1 cellular context compared by ENCODE assay signal in the genomic region with DNA sequence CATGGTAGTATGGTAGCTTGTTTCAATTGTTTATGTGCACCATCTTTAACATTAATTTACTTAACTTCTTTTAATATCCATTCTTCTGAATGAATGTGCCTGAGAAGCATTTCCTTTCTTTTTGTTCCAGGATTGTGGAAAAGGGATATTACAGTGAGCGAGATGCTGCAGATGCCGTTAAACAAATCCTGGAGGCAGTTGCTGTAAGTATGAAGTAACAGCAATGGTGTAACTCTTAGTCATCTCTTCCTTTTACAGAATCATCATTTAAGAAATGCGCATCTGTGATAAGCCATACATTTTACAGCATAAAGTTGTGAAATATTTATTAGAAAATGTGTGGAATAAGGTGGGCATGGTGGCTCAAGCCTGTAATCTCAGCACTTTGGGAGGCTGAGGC.
TF ChIP-seq lines count a peak whose summit lies in the region.

No MANE protein-coding gene starts in this region.

TF ChIP-seq in WTC11, 78 proteins besides CTCF, POLR2A, EP300 and RAD21 (continued from another document):
- TF ChIP-seq STAT6 (CRISPR knock-in tag; conservative IDR thresholded peaks at IDR 0.05; ENCODE audit: low read depth) (no peak), IRF2 (CRISPR knock-in tag; IDR thresholded peaks at IDR 0.05; ENCODE audit: borderline replicate concordance, low read depth) (no peak), IRF1 (CRISPR knock-in tag; IDR thresholded peaks at IDR 0.05) (no peak), RORB (CRISPR knock-in tag; IDR thresholded peaks at IDR 0.05) (no peak)
- TF ChIP-seq, protein P1, sequence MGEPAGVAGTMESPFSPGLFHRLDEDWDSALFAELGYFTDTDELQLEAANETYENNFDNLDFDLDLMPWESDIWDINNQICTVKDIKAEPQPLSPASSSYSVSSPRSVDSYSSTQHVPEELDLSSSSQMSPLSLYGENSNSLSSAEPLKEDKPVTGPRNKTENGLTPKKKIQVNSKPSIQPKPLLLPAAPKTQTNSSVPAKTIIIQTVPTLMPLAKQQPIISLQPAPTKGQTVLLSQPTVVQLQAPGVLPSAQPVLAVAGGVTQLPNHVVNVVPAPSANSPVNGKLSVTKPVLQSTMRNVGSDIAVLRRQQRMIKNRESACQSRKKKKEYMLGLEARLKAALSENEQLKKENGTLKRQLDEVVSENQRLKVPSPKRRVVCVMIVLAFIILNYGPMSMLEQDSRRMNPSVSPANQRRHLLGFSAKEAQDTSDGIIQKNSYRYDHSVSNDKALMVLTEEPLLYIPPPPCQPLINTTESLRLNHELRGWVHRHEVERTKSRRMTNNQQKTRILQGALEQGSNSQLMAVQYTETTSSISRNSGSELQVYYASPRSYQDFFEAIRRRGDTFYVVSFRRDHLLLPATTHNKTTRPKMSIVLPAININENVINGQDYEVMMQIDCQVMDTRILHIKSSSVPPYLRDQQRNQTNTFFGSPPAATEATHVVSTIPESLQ (CRISPR knock-in tag; IDR thresholded peaks at IDR 0.05) = no peak
